Comparison of ENCODE assay signal across 12 cellular contexts in genomic region chr14:68111733-68112270, GRCh38.
DNase-seq lines count a peak whose midpoint lies in the region; TF ChIP-seq lines count a peak whose summit lies in the region.
"Had no signal": no experiment of that assay in that cellular context is flagged by ENCODE, and none has a peak within 500 bp of the region (broad histone marks: within the 10 kb centered on the region; RNA-seq: fewer than 3 reads in every experiment).

No MANE protein-coding gene starts in this region.

- H2AK5ac ChIP-seq in trophoblast cell (ENCODE audit: low read length): no peak overlapping the region

- H3K79me1 ChIP-seq in trophoblast cell (ENCODE audit: low read length): peaks cover 3% of the 10 kb centered on the region

- no peak overlapping the region for H3K4me3 ChIP-seq in HEK293 (ENCODE audit: low read depth, low read length)
- no peak overlapping the region for H3K4me3 ChIP-seq in trophoblast cell (ENCODE audit: low read depth, low read length)
- H3K4me3 ChIP-seq: left lung had no signal

- H3K36me3 Mint-ChIP-seq in brain: no peaks in the 10 kb centered on the region
- H3K36me3 Mint-ChIP-seq: CD4-positive, alpha-beta memory T cell had no signal

- no peak overlapping the region for H3K4ac ChIP-seq in trophoblast cell (ENCODE audit: low read depth, low read length)

- peak overlapping the region in 3 of 5 experiments; percentile 10 to 49 (median 47) for H3K4me3 Mint-ChIP-seq in brain

- POLR2A ChIA-PET in HEK293 (lab: Yijun Ruan, JAX): no interaction called here

- no peak overlapping the region for H3K23ac ChIP-seq in trophoblast cell (ENCODE audit: low read length)

- H2AFZ ChIP-seq in trophoblast cell (ENCODE audit: insufficient read depth, low read length, poor library complexity): no peak overlapping the region

- no peaks in the 10 kb centered on the region for H3K27me3 ChIP-seq in trophoblast cell (ENCODE audit: insufficient read depth, low read length)
- H3K27me3 ChIP-seq: left lung had no signal

- H3K9me3 ChIP-seq in HEK293 (ENCODE audit: control insufficient read depth, insufficient read depth, low read depth, low read length): no peaks in the 10 kb centered on the region
- H3K9me3 ChIP-seq in trophoblast cell (ENCODE audit: insufficient read depth, low read depth, low read length): no peaks in the 10 kb centered on the region
- H3K9me3 ChIP-seq: left lung had no signal

- H4K12ac ChIP-seq in trophoblast cell (ENCODE audit: low read depth, low read length): no peak overlapping the region

- H3K4me2 ChIP-seq in trophoblast cell (ENCODE audit: low read length): no peak overlapping the region

- H3K18ac ChIP-seq in trophoblast cell (ENCODE audit: low read length): no peak overlapping the region

- no peak overlapping the region for H2BK12ac ChIP-seq in trophoblast cell (ENCODE audit: low read length)

- no CpG with 5 or more reads among the region's 3 CpGs for WGBS in trophoblast cell (ENCODE audit: extremely low coverage, insufficient coverage, insufficient read length)

- H4K91ac ChIP-seq in trophoblast cell (ENCODE audit: low read depth, low read length): peak overlapping the region; percentile 2

- H3K14ac ChIP-seq in trophoblast cell (ENCODE audit: low read length): no peak overlapping the region

- TF ChIP-seq CTCF in HEK293 (tag by site-specific recombination; IDR thresholded peaks at IDR 0.05) (no peak), brain (conservative IDR thresholded peaks at IDR 0.05) (no peak)

- no peak overlapping the region for H2BK120ac ChIP-seq in trophoblast cell (ENCODE audit: insufficient read depth, low read length, poor library complexity)

- H3K36me3 ChIP-seq in HEK293 (ENCODE audit: control insufficient read depth in 2 of 2, insufficient read depth in 1 of 2, low read length in 2 of 2) (no peaks in the 10 kb centered on the region), trophoblast cell (ENCODE audit: control insufficient read depth in 1 of 2, insufficient read depth in 2 of 2, low read length in 2 of 2) (no peaks in the 10 kb centered on the region)
- H3K36me3 ChIP-seq: left lung had no signal

- CTCF ChIA-PET in HEK293 (lab: Yijun Ruan, JAX): no interaction called here

- DNase-seq in NCI-H2029 treated with DMSO at 0.1 percent for 48 hours (lab: John Stamatoyannopoulos, UW) (peak; percentile 19), trophoblast cell (no peak), ureter (ENCODE audit: low spot score) (no peak), HCEC 1CT (no peak)
- DNase-seq in stimulated activated CD8-positive, alpha-beta memory T cell treated with anti-CD3 and anti-CD28 coated beads, Interleukin-4, amount 100 ng/mL, for 48 hours: no peak
- DNase-seq: activated naive CD4-positive, alpha-beta T cell treated with anti-CD3 and anti-CD28 coated beads, Interleukin-2, amount 50 U/mL, for 16 hours; caudate nucleus; CD4-positive, alpha-beta memory T cell; erythroblast; left lung had no signal

- H3K4me1 ChIP-seq in HEK293 (ENCODE audit: control insufficient read depth, insufficient read depth, low read length): peaks cover 21% of the 10 kb centered on the region
- H3K4me1 ChIP-seq in trophoblast cell (ENCODE audit: control insufficient read depth in 1 of 2, insufficient read depth in 2 of 2, low read length in 2 of 2): peaks cover 0 to 2% of the 10 kb centered on the region in 2 experiments

- no peak overlapping the region for H3K9ac ChIP-seq in trophoblast cell (ENCODE audit: low read length)

- H3K79me2 ChIP-seq in trophoblast cell (ENCODE audit: control insufficient read depth, insufficient read depth, low read length, poor library complexity): no peaks in the 10 kb centered on the region

- no peak overlapping the region for H2BK5ac ChIP-seq in trophoblast cell (ENCODE audit: low read depth, low read length, poor library complexity)

- peak overlapping the region; percentile 50 to 95 (median 80) for H3K27ac Mint-ChIP-seq in brain

- H3K27ac ChIP-seq in HEK293 (ENCODE audit: extremely low read depth, low read depth, low read length) (no peak overlapping the region; the same call in 1 of the 2 replicates), trophoblast cell (ENCODE audit: low read depth, low read length) (no peak overlapping the region)
- H3K27ac ChIP-seq: left lung had no signal

- no peak overlapping the region for H4K8ac ChIP-seq in trophoblast cell (ENCODE audit: low read depth, low read length)

- peaks cover 0 to 6% (median 0%) of the 10 kb centered on the region in 5 experiments for H3K9me3 Mint-ChIP-seq in brain
- H3K9me3 Mint-ChIP-seq: CD4-positive, alpha-beta memory T cell had no signal

- H3K27me3 Mint-ChIP-seq in brain: no peaks in the 10 kb centered on the region
- H3K27me3 Mint-ChIP-seq: CD4-positive, alpha-beta memory T cell had no signal

- H3K4me1 Mint-ChIP-seq in brain: peaks cover 55% of the 10 kb centered on the region

TF ChIP-seq in HEK293, 187 proteins besides CTCF, POLR2A, EP300 and RAD21 (continues in another document):
- TF ChIP-seq ZIC2 (tag by site-specific recombination; IDR thresholded peaks at IDR 0.05) (peak; percentile 34), FEZF1 (tag by site-specific recombination; IDR thresholded peaks at IDR 0.05) (peak; percentile 78), ZNF214 (tag by site-specific recombination; IDR thresholded peaks at IDR 0.05; ENCODE audit: borderline replicate concordance) (no peak), ZNF155 (tag by site-specific recombination; IDR thresholded peaks at IDR 0.05) (no peak), PRDM1 (tag by site-specific recombination; IDR thresholded peaks at IDR 0.05) (no peak), ZBTB17 (tag by site-specific recombination; IDR thresholded peaks at IDR 0.05) (peak; percentile 78), YY2 (tag by site-specific recombination; IDR thresholded peaks at IDR 0.05) (no peak), ATF2 (tag by site-specific recombination; IDR thresholded peaks at IDR 0.05; ENCODE audit: low read depth) (no peak), BCL11A (tag by site-specific recombination; IDR thresholded peaks at IDR 0.05; ENCODE audit: low read depth) (no peak), GLIS2 (tag by site-specific recombination; IDR thresholded peaks at IDR 0.05) (no peak), ZNF830 (tag by site-specific recombination; IDR thresholded peaks at IDR 0.05; ENCODE audit: low read depth) (no peak)
- TF ChIP-seq, protein P1, sequence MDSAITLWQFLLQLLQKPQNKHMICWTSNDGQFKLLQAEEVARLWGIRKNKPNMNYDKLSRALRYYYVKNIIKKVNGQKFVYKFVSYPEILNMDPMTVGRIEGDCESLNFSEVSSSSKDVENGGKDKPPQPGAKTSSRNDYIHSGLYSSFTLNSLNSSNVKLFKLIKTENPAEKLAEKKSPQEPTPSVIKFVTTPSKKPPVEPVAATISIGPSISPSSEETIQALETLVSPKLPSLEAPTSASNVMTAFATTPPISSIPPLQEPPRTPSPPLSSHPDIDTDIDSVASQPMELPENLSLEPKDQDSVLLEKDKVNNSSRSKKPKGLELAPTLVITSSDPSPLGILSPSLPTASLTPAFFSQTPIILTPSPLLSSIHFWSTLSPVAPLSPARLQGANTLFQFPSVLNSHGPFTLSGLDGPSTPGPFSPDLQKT (IDR thresholded peaks at IDR 0.05; ENCODE audit: borderline replicate concordance, low read depth, low read length): no peak
- TF ChIP-seq, protein P2, sequence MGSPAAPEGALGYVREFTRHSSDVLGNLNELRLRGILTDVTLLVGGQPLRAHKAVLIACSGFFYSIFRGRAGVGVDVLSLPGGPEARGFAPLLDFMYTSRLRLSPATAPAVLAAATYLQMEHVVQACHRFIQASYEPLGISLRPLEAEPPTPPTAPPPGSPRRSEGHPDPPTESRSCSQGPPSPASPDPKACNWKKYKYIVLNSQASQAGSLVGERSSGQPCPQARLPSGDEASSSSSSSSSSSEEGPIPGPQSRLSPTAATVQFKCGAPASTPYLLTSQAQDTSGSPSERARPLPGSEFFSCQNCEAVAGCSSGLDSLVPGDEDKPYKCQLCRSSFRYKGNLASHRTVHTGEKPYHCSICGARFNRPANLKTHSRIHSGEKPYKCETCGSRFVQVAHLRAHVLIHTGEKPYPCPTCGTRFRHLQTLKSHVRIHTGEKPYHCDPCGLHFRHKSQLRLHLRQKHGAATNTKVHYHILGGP (tag by site-specific recombination; IDR thresholded peaks at IDR 0.05): peak; percentile 33; the same call in 1 of the 2 replicates
- TF ChIP-seq, protein P3, sequence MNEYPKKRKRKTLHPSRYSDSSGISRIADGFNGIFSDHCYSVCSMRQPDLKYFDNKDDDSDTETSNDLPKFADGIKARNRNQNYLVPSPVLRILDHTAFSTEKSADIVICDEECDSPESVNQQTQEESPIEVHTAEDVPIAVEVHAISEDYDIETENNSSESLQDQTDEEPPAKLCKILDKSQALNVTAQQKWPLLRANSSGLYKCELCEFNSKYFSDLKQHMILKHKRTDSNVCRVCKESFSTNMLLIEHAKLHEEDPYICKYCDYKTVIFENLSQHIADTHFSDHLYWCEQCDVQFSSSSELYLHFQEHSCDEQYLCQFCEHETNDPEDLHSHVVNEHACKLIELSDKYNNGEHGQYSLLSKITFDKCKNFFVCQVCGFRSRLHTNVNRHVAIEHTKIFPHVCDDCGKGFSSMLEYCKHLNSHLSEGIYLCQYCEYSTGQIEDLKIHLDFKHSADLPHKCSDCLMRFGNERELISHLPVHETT (tag by site-specific recombination; IDR thresholded peaks at IDR 0.05): no peak
- TF ChIP-seq, protein P4, sequence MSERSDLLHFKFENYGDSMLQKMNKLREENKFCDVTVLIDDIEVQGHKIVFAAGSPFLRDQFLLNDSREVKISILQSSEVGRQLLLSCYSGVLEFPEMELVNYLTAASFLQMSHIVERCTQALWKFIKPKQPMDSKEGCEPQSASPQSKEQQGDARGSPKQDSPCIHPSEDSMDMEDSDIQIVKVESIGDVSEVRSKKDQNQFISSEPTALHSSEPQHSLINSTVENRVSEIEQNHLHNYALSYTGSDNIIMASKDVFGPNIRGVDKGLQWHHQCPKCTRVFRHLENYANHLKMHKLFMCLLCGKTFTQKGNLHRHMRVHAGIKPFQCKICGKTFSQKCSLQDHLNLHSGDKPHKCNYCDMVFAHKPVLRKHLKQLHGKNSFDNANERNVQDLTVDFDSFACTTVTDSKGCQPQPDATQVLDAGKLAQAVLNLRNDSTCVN (tag by site-specific recombination; optimal IDR thresholded peaks at IDR 0.05): no peak
